Comparison of ENCODE assay signal across 8 cellular contexts in genomic region chr1:234498448-234499118, GRCh38. TPM values are rescaled to one million over a fixed set of nuclear protein-coding genes. Genes with fewer than 3 reads are reported as not detected.
DNase-seq lines count a peak whose midpoint lies in the region; ATAC-seq, FAIRE-seq and TF ChIP-seq lines count a peak whose summit lies in the region.

No MANE protein-coding gene starts in this region.

- POLR2A ChIA-PET in activated CD4-positive, alpha-beta T cell treated with anti-CD3 and anti-CD28 coated beads, Interleukin-2, amount 10 ng/mL, durations not matched to agents 7 days and 5 days (lab: Charles Lee), result interaction anchor here (1.3 kb wide), 1 partner anchor 428 kb away, joined by 3 read pairs; no protein-coding TSS in a partner anchor

- no peak overlapping the region for H3K4me3 Mint-ChIP-seq in activated CD4-positive, alpha-beta T cell treated with anti-CD3 and anti-CD28 coated beads, Interleukin-2, amount 10 ng/mL, durations not matched to agents 7 days and 5 days
- no peak overlapping the region for H3K4me3 Mint-ChIP-seq in astrocyte (ENCODE audit: unreplicated experiment)

- TF ChIP-seq POLR2A in transverse colon (IDR thresholded peaks at IDR 0.05), result no peak

- H3K4me2 ChIP-seq in astrocyte (ENCODE audit: low read length), result peak overlapping the region; percentile 80

- TF ChIP-seq CTCF in astrocyte (IDR thresholded peaks at IDR 0.05; ENCODE audit: insufficient read depth, low read depth, low read length), result no peak
- TF ChIP-seq CTCF in lower lobe of right lung (IDR thresholded peaks at IDR 0.05), result no peak
- TF ChIP-seq CTCF in transverse colon (IDR thresholded peaks at IDR 0.05), result no peak

- peak; percentile 26 to 31 for ATAC-seq in lower lobe of right lung

- 43 to 57% methylated on average over 9 of the region's 9 CpGs for WGBS in transverse colon (ENCODE audit: low coverage in 1 of 2), 2 donors

- H3K36me3 ChIP-seq in astrocyte (ENCODE audit: insufficient read depth, low read length) (no peaks in the 10 kb centered on the region), lower lobe of right lung (no peaks in the 10 kb centered on the region), transverse colon (no peaks in the 10 kb centered on the region)

- H3K9me3 ChIP-seq in astrocyte (ENCODE audit: insufficient read depth, low read depth, low read length), result no peaks in the 10 kb centered on the region
- H3K9me3 ChIP-seq in lower lobe of right lung, result no peaks in the 10 kb centered on the region
- no peaks in the 10 kb centered on the region for H3K9me3 ChIP-seq in transverse colon

- peak overlapping the region; percentile 91 for H3K27ac ChIP-seq in astrocyte (ENCODE audit: low read depth, low read length)
- H3K27ac ChIP-seq in lower lobe of right lung, result peak overlapping the region; percentile 82
- H3K27ac ChIP-seq in transverse colon, result peak overlapping the region; percentile 84 to 87 (median 86)

- no peaks in the 10 kb centered on the region for H3K27me3 Mint-ChIP-seq in activated CD4-positive, alpha-beta T cell treated with anti-CD3 and anti-CD28 coated beads, Interleukin-2, amount 10 ng/mL, durations not matched to agents 7 days and 5 days
- H3K27me3 Mint-ChIP-seq in astrocyte (ENCODE audit: low read depth, unreplicated experiment), result no peaks in the 10 kb centered on the region

- H2AFZ ChIP-seq in astrocyte (ENCODE audit: low read depth, low read length), result peak overlapping the region; percentile 69

- in situ Hi-C loops in transverse colon (cut with MboI; ENCODE audit: low pct_ligation_motif_present in 1 of 4, low pct_unique_long_range_greater_than_20kb in 1 of 4, low sequenced_read_pairs in 3 of 4), result loop anchor here in 3 of 4 donors (5.0 to 25.0 kb wide), 3 partner anchors 586 to 914 kb away; no protein-coding TSS in a partner anchor

- no peak for FAIRE-seq in astrocyte (lab: Jason Lieb, UNC)

- peaks cover 57% of the 10 kb centered on the region for H3K4me1 Mint-ChIP-seq in activated CD4-positive, alpha-beta T cell treated with anti-CD3 and anti-CD28 coated beads, Interleukin-2, amount 10 ng/mL, durations not matched to agents 7 days and 5 days
- H3K4me1 Mint-ChIP-seq in astrocyte (ENCODE audit: low read depth, unreplicated experiment), result peaks cover 36% of the 10 kb centered on the region

- H3K27me3 ChIP-seq in astrocyte (ENCODE audit: insufficient read depth, low read length), result no peaks in the 10 kb centered on the region
- no peaks in the 10 kb centered on the region for H3K27me3 ChIP-seq in lower lobe of right lung (ENCODE audit: low read depth)
- H3K27me3 ChIP-seq in transverse colon, result no peaks in the 10 kb centered on the region

- H4K20me1 ChIP-seq in astrocyte (ENCODE audit: insufficient read depth, low read length), result no peaks in the 10 kb centered on the region

- H3K9ac ChIP-seq in astrocyte (ENCODE audit: low read length), result peak overlapping the region; percentile 85

- H3K4me3 ChIP-seq in astrocyte (ENCODE audit: insufficient read depth, low read depth, low read length) (no peak overlapping the region), lower lobe of right lung (no peak overlapping the region), transverse colon (no peak overlapping the region)

- intact Hi-C loops in lower lobe of right lung (cut with DNase I), result loop anchor here (5.0 to 10.0 kb wide), 3 partner anchors 106 to 584 kb away; no protein-coding TSS in a partner anchor
- intact Hi-C loops in transverse colon (cut with DNase I; ENCODE audit: low total_unique reads), result loop anchor here (5.0 to 10.0 kb wide), 2 partner anchors 226 to 584 kb away; no protein-coding TSS in a partner anchor

- H3K79me2 ChIP-seq in astrocyte (ENCODE audit: insufficient read depth, low read length), result no peaks in the 10 kb centered on the region

- H3K9me3 Mint-ChIP-seq in activated CD4-positive, alpha-beta T cell treated with anti-CD3 and anti-CD28 coated beads, Interleukin-2, amount 10 ng/mL, durations not matched to agents 7 days and 5 days, result no peaks in the 10 kb centered on the region
- no peaks in the 10 kb centered on the region for H3K9me3 Mint-ChIP-seq in astrocyte (ENCODE audit: unreplicated experiment)

- TF ChIP-seq EP300 in transverse colon (IDR thresholded peaks at IDR 0.05; ENCODE audit: low read depth), result no peak

- no peaks in the 10 kb centered on the region for H3K36me3 Mint-ChIP-seq in activated CD4-positive, alpha-beta T cell treated with anti-CD3 and anti-CD28 coated beads, Interleukin-2, amount 10 ng/mL, durations not matched to agents 7 days and 5 days (ENCODE audit: low read depth)
- no peaks in the 10 kb centered on the region for H3K36me3 Mint-ChIP-seq in astrocyte (ENCODE audit: low read depth, unreplicated experiment)

- H3K4me1 ChIP-seq in astrocyte (ENCODE audit: insufficient read depth, low read length) (peaks cover 42% of the 10 kb centered on the region), lower lobe of right lung (peaks cover 32% of the 10 kb centered on the region), transverse colon (peaks cover 8 to 25% (median 18%) of the 10 kb centered on the region in 4 donors)

- DNase-seq in activated CD4-positive, alpha-beta T cell treated with anti-CD3 and anti-CD28 coated beads, Interleukin-2, amount 10 ng/mL, durations not matched to agents 7 days and 5 days, result no peak
- DNase-seq in activated CD4-positive, alpha-beta T cell treated with anti-CD3 and anti-CD28 coated beads, Interleukin-2, amount 50 U/mL, for 1 hour, result no peak
- DNase-seq in astrocyte (ENCODE audit: low read depth), result no peak
- no peak for DNase-seq in lower lobe of right lung
- DNase-seq in transverse colon, result no peak
- no peak for DNase-seq in NCI-H748 treated with DMSO at 0.1 percent for 48 hours (lab: John Stamatoyannopoulos, UW)
- no peak for DNase-seq in occipital lobe (lab: John Stamatoyannopoulos, UW)
- DNase-seq in amygdala (lab: John Stamatoyannopoulos, UW), result no peak

- CTCF ChIA-PET in activated CD4-positive, alpha-beta T cell treated with anti-CD3 and anti-CD28 coated beads, Interleukin-2, amount 10 ng/mL, durations not matched to agents 7 days and 5 days (lab: Charles Lee), result interaction anchor here (0.7 to 2.5 kb wide), 16 partner anchors 9 to 597 kb away, joined by 3 to 13 read pairs (median 4); no protein-coding TSS in a partner anchor

- H3K27ac Mint-ChIP-seq in activated CD4-positive, alpha-beta T cell treated with anti-CD3 and anti-CD28 coated beads, Interleukin-2, amount 10 ng/mL, durations not matched to agents 7 days and 5 days, result peak overlapping the region; percentile 87
- peak overlapping the region; percentile 90 for H3K27ac Mint-ChIP-seq in astrocyte (ENCODE audit: unreplicated experiment)

RNA-seq across cellular contexts. Expression of gene TARBP1, which starts 19.6 kb away (rescaled TPM):
- 10 to 100 TPM; 31.3 to 33.2 TPM for total RNA-seq in activated CD4-positive, alpha-beta T cell treated with anti-CD3 and anti-CD28 coated beads, Interleukin-2, amount 10 ng/mL, durations not matched to agents 7 days and 5 days
- total RNA-seq in astrocyte (15.9 and 17.8 TPM in 2 replicates), lower lobe of right lung (24.6 TPM), transverse colon (10 to 100 TPM; 19.9 to 44.4 (median 27.6) TPM), occipital lobe (90.6 TPM)
